3 cellular contexts compared by ENCODE assay signal in the genomic region with DNA sequence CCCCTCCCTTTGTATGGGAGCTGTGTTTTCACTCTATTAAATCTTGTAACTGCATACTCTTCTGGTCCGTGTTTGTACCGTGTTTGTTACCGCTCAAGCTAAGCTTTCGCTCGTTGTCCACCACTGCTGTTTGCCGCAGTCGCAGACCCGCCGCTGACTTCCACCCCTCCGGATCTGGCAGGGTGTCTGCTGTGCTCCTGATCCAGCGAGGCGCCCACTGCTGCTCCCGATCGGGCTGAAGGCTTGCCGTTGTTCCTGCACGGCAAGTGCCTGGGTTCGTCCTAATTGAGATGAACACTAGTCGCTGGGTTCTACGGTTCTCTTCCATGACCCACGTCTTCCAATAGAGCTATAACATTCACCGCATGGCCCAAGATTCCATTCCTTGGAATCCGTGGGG.
"Had no signal": no experiment of that assay in that cellular context is flagged by ENCODE, and none has a peak within 500 bp of the region (broad histone marks: within the 10 kb centered on the region; RNA-seq: fewer than 3 reads in every experiment).

No MANE protein-coding gene starts in this region.

- H3K4me3 ChIP-seq: GM12878 had no signal

- DNase-seq: GDM1, GF-D8 had no signal

- ATAC-seq: GM12878 had no signal
